24 cellular contexts compared by ENCODE assay signal in the genomic region with DNA sequence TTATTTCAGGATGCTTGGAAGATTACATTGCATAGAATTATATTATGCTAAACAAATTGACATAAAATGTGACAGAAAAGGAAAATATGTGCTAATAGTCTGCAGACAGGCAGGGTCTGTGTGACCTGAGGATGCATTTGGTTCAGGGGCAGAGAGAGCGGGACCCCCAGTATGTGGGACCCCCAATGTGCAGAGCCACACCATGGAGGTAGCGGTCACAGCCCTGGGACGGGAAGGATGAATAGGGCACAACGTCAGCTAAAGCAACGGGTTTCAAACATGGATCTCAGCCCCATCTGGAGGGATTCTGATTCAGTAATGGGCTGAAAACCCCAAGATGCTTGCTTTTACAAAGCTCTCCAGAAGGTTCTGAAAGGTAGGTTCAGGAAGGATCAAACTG.
"Had no signal": no experiment of that assay in that cellular context is flagged by ENCODE, and none has a peak within 500 bp of the region (broad histone marks: within the 10 kb centered on the region; RNA-seq: fewer than 3 reads in every experiment).

No MANE protein-coding gene starts in this region.

- H3K9me3 ChIP-seq: stomach, suprapubic skin, testis, thoracic aorta, thyroid gland, tibial artery, tibial nerve, transverse colon, upper lobe of left lung, upper lobe of right lung, uterus, vagina had no signal

- H3K4me1 ChIP-seq: stomach, suprapubic skin, testis, thyroid gland, tibial artery, tibial nerve, transverse colon, upper lobe of left lung, upper lobe of right lung, uterus, vagina had no signal

- H3K36me3 ChIP-seq: stomach, suprapubic skin, thoracic aorta, thyroid gland, tibial artery, tibial nerve, transverse colon, upper lobe of left lung, upper lobe of right lung, uterus, vagina had no signal

- DNase-seq: stimulated activated CD4-positive, alpha-beta T cell treated with anti-CD3 and anti-CD28 coated beads, Interleukin-2, amount 100 ng/mL, for 48 hours; stimulated activated CD4-positive, alpha-beta T cell treated with anti-CD3 and anti-CD28 coated beads, Interleukin-4, amount 100 ng/mL, for 1 hour; stimulated activated CD4-positive, alpha-beta T cell treated with anti-CD3 and anti-CD28 coated beads, Interleukin-4, amount 100 ng/mL, for 24 hours; stimulated activated CD4-positive, alpha-beta T cell treated with anti-CD3 and anti-CD28 coated beads, Interleukin-4, amount 100 ng/mL, for 4 hours; stimulated activated CD8-positive, alpha-beta memory T cell treated with anti-CD3 and anti-CD28 coated beads, Interleukin-4, amount 100 ng/mL, for 48 hours; stimulated activated naive B cell treated with anti-CD40 and anti-IgM and Interleukin-4, amounts not matched to agents 10 μg/mL and 1 μg/mL and 100 μg/mL, for 72 hours; stimulated activated naive CD4-positive, alpha-beta T cell; stimulated activated naive CD4-positive, alpha-beta T cell treated with Interleukin-2 at 50 U/mL for 16 hours; stimulated activated naive CD8-positive, alpha-beta T cell treated with anti-CD3 and anti-CD28 coated beads, Interleukin-15, amount 100 ng/mL, for 72 hours; stimulated activated naive CD8-positive, alpha-beta T cell treated with anti-CD3 and anti-CD28 coated beads, Interleukin-15, Interleukin-2, amounts not matched to agents 100 U/mL and 50 U/mL, for 24 hours; stomach; substantia nigra; testis; thyroid gland; tibial artery; transverse colon; trophoblast cell; upper lobe of left lung; upper lobe of right lung; uterus had no signal

- H3K27me3 ChIP-seq: suprapubic skin, testis, thyroid gland, tibial artery, tibial nerve, transverse colon, upper lobe of left lung, upper lobe of right lung, uterus, vagina had no signal

- H3K4me3 ChIP-seq: stomach, suprapubic skin, testis, thoracic aorta, thyroid gland, tibial artery, tibial nerve, transverse colon, upper lobe of left lung, upper lobe of right lung, uterus, vagina had no signal

- H3K27ac ChIP-seq: stomach, suprapubic skin, testis, thoracic aorta, thyroid gland, tibial artery, tibial nerve, transverse colon, upper lobe of left lung, upper lobe of right lung, uterus, vagina had no signal
